21 cellular contexts compared by ENCODE assay signal in the genomic region with DNA sequence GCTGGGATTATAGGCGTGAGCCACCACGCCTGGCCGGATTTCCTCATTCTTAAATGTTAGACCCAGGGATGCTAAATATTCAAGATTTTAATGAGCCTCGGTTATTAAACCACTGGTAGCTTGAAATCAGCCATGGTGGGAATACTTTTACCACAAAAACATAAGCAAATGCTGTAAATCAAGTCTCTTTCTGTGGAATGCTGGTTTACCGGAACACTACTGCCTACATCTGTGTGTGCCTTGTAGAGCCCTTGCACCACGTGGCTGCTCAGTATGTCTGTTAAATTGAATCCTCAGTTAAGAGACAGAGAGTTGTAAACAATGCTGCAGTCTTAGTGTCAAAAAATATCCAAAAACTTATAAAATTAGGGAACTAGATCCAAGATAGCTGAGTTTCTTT. TPM values are rescaled to one million over a fixed set of nuclear protein-coding genes. Genes with fewer than 3 reads are reported as not detected.
DNase-seq lines count a peak whose midpoint lies in the region; ATAC-seq and TF ChIP-seq lines count a peak whose summit lies in the region.
"Had no signal": no experiment of that assay in that cellular context is flagged by ENCODE, and none has a peak within 500 bp of the region (broad histone marks: within the 10 kb centered on the region; RNA-seq: fewer than 3 reads in every experiment).

No MANE protein-coding gene starts in this region.

- H3K79me1 ChIP-seq in mesenchymal stem cell (replicated peaks; ENCODE audit: low read length, poor library complexity, severe bottlenecking), result no peaks in the 10 kb centered on the region

- no peak overlapping the region for H4K8ac ChIP-seq in mesenchymal stem cell (ENCODE audit: low read length)

- TF ChIP-seq CTCF in AG10803 (conservative IDR thresholded peaks at IDR 0.05; ENCODE audit: low read length) (no peak), smooth muscle cell (IDR thresholded peaks at IDR 0.05; ENCODE audit: borderline replicate concordance, insufficient read depth, poor library complexity, severe bottlenecking) (no peak)

- no peak for ATAC-seq in HG03342 (IDR thresholded peaks at IDR 0.05; ENCODE audit: unreplicated experiment)
- no peak for ATAC-seq in stimulated activated naive CD8-positive, alpha-beta T cell treated with anti-CD3 and anti-CD28 coated beads, Interleukin-15, Interleukin-2, amounts not matched to agents 100 U/mL and 50 U/mL, for 24 hours
- ATAC-seq: GM12878, HCT116, HepG2 had no signal

- H2AFZ ChIP-seq in mesenchymal stem cell (ENCODE audit: low read depth, low read length), result no peak overlapping the region
- peak overlapping the region; percentile 32 for H2AFZ ChIP-seq in smooth muscle cell (ENCODE audit: low read depth)
- H2AFZ ChIP-seq: GM23338 had no signal

- no peak overlapping the region for H2BK5ac ChIP-seq in mesenchymal stem cell (ENCODE audit: low read depth, low read length, poor library complexity, severe bottlenecking)

- no peak overlapping the region for H2BK120ac ChIP-seq in mesenchymal stem cell (ENCODE audit: low read depth, low read length)

- H3K9me3 ChIP-seq in mesenchymal stem cell (ENCODE audit: control insufficient read depth, low read length) (no peaks in the 10 kb centered on the region), smooth muscle cell (replicated peaks; ENCODE audit: low read depth) (no peaks in the 10 kb centered on the region)
- H3K9me3 ChIP-seq: Caco-2 had no signal

- H3K27me3 ChIP-seq in mesenchymal stem cell (ENCODE audit: control insufficient read depth in 1 of 2, insufficient read depth in 1 of 2, low read length in 2 of 2) (no peaks in the 10 kb centered on the region), smooth muscle cell (ENCODE audit: low read depth) (no peaks in the 10 kb centered on the region)

- H3K4me3 ChIP-seq in AG10803 (ENCODE audit: low read length) (no peak overlapping the region), mesenchymal stem cell (ENCODE audit: insufficient read depth in 1 of 2, low read depth in 1 of 2, low read length in 2 of 2) (no peak overlapping the region), smooth muscle cell (no peak overlapping the region)
- H3K4me3 ChIP-seq: GM12878, GM23338 had no signal

- H4K20me1 ChIP-seq in smooth muscle cell (ENCODE audit: low read depth), result no peaks in the 10 kb centered on the region

- H3K4me2 ChIP-seq in mesenchymal stem cell (ENCODE audit: low read length, poor library complexity, severe bottlenecking) (no peak overlapping the region), smooth muscle cell (peak overlapping the region; percentile 52)

- H4K91ac ChIP-seq in mesenchymal stem cell (ENCODE audit: low read length), result no peak overlapping the region

- H3K79me2 ChIP-seq in smooth muscle cell (ENCODE audit: low read depth), result no peaks in the 10 kb centered on the region

- peaks cover 19% of the 10 kb centered on the region for H3F3A ChIP-seq in smooth muscle cell (ENCODE audit: low read depth)

- H3K27ac ChIP-seq in mesenchymal stem cell (ENCODE audit: low read length, poor library complexity, severe bottlenecking) (no peak overlapping the region), smooth muscle cell (ENCODE audit: low read depth) (peak overlapping the region; percentile 68)

- in situ Hi-C loops in ACHN (cut with HindIII; ENCODE audit: low pct_ligation_motif_present, low pct_unique_long_range_greater_than_20kb, low sequenced_read_pairs), result no loop called here

- no peak overlapping the region for H2AK5ac ChIP-seq in mesenchymal stem cell (ENCODE audit: low read length, severe bottlenecking)

- H3K36me3 ChIP-seq in mesenchymal stem cell (ENCODE audit: control insufficient read depth in 1 of 2, insufficient read depth in 2 of 2, low read depth in 1 of 2, low read length in 2 of 2) (no peaks in the 10 kb centered on the region), smooth muscle cell (ENCODE audit: low read depth) (no peaks in the 10 kb centered on the region)

- no peak overlapping the region for H3K14ac ChIP-seq in mesenchymal stem cell (ENCODE audit: low read length in 2 of 2)

- H3K4me1 ChIP-seq in mesenchymal stem cell (ENCODE audit: control insufficient read depth, insufficient read depth, low read depth, low read length), result no peaks in the 10 kb centered on the region
- peaks cover 13% of the 10 kb centered on the region for H3K4me1 ChIP-seq in smooth muscle cell (ENCODE audit: low read depth)

- 29% methylated on average over 6 of the region's 6 CpGs for WGBS in mesenchymal stem cell
- WGBS in smooth muscle cell (ENCODE audit: low lambda C conversion rate), result 30% methylated on average over 6 of the region's 6 CpGs

- H2BK12ac ChIP-seq in mesenchymal stem cell (ENCODE audit: low read length in 2 of 2), result no peak overlapping the region

- no peak overlapping the region for H3K23ac ChIP-seq in mesenchymal stem cell (ENCODE audit: low read length in 2 of 2)

- H3K9ac ChIP-seq in mesenchymal stem cell (ENCODE audit: low read length) (no peak overlapping the region), smooth muscle cell (ENCODE audit: low read depth) (no peak overlapping the region)

- no peak overlapping the region for H3K4ac ChIP-seq in mesenchymal stem cell (ENCODE audit: low read depth in 1 of 2, low read length in 2 of 2)

- peak overlapping the region in 1 of 2 experiments; percentile 41 for H3K18ac ChIP-seq in mesenchymal stem cell (ENCODE audit: low read depth in 1 of 2, low read length in 2 of 2)

- DNase-seq in AG10803 (ENCODE audit: low read depth), result peak; percentile 62
- DNase-seq in amniotic epithelial cell (ENCODE audit: low read depth), result peak; percentile 91
- DNase-seq in mesenchymal stem cell, result peak; percentile 82
- no peak for DNase-seq in smooth muscle cell (lab: John Stamatoyannopoulos, UW; ENCODE audit: unreplicated experiment)
- DNase-seq in stimulated activated naive CD8-positive, alpha-beta T cell treated with anti-CD3 and anti-CD28 coated beads, Interleukin-15, Interleukin-2, amounts not matched to agents 100 U/mL and 50 U/mL, for 24 hours, result no peak
- DNase-seq in UCSD-AML1 (lab: John Stamatoyannopoulos, UW; ENCODE audit: unreplicated experiment), result no peak
- DNase-seq in ACHN, result no peak
- DNase-seq: Caco-2; CD4-positive, alpha-beta T cell; GF-D8; KG1; NCI-H1105 treated with DMSO at 0.1 percent for 48 hours; NCI-H1694; NCI-H2081 treated with DMSO at 0.1 percent for 48 hours; NK-92 treated with Interleukin-12 subunit alpha and Interleukin-12 subunit beta, amount 100 ng/mL, for 24 hours; Right ventricle myocardium superior had no signal

- H2BK15ac ChIP-seq in mesenchymal stem cell (ENCODE audit: low read depth, poor library complexity, severe bottlenecking), result no peak overlapping the region

RNA-seq across cellular contexts. Expression of gene CNN3, which starts 26.8 kb away (rescaled TPM):
- polyA plus RNA-seq in mesenchymal stem cell (2013, experiment 1 of 2), result 226 TPM
- 232 TPM for polyA plus RNA-seq in mesenchymal stem cell (2013, experiment 2 of 2)
- total RNA-seq in smooth muscle cell, result 467 and 525 TPM in 2 replicates
- 545 and 633 TPM in 2 replicates for polyA plus RNA-seq in smooth muscle cell

Comparison
In these comparisons a context has a peak if more than half of its experiments do, and no peak if none do; other contexts are left out.
1. DNase-seq: peak in AG10803 (single experiment), amniotic epithelial cell (single experiment) and mesenchymal stem cell (single experiment); none in smooth muscle cell (single experiment), stimulated activated naive CD8-positive, alpha-beta T cell treated with anti-CD3 and anti-CD28 coated beads, Interleukin-15, Interleukin-2, amounts not matched to agents 100 U/mL and 50 U/mL, for 24 hours (single experiment), UCSD-AML1 (single experiment) and ACHN (single experiment).